20 cellular contexts compared by ENCODE assay signal in genomic region chr16:74271879-74272278, GRCh38.
"Had no signal": no experiment of that assay in that cellular context is flagged by ENCODE, and none has a peak within 500 bp of the region (broad histone marks: within the 10 kb centered on the region; RNA-seq: fewer than 3 reads in every experiment).

No MANE protein-coding gene starts in this region.

- ATAC-seq: activated CD4-positive, alpha-beta T cell treated with anti-CD3 and anti-CD28 coated beads for 36 hours; activated T-helper 17 cell treated with anti-CD3 and anti-CD28 coated beads, Interleukin-2, amount 50 U/mL, for 72 hours; body of pancreas; left colon; lower lobe of right lung; natural killer cell; pancreas; sciatic nerve; stimulated activated naive CD8-positive, alpha-beta T cell treated with anti-CD3 and anti-CD28 coated beads, Interleukin-15, amount 100 ng/mL, for 72 hours had no signal

- FAIRE-seq: pancreas had no signal

- H3K27me3 Mint-ChIP-seq: activated CD4-positive, alpha-beta T cell treated with anti-CD3 and anti-CD28 coated beads for 36 hours had no signal

- H3K4me1 Mint-ChIP-seq: activated CD4-positive, alpha-beta T cell treated with anti-CD3 and anti-CD28 coated beads for 36 hours; activated naive CD8-positive, alpha-beta T cell treated with anti-CD3 and anti-CD28 coated beads, Interleukin-2, amount 10 ng/mL, durations not matched to agents 7 days and 5 days; activated T-helper 17 cell treated with anti-CD3 and anti-CD28 coated beads, Interleukin-2, amount 50 U/mL, for 72 hours; central memory CD8-positive, alpha-beta T cell; natural killer cell; stimulated activated naive CD8-positive, alpha-beta T cell treated with anti-CD3 and anti-CD28 coated beads, Interleukin-15, amount 100 ng/mL, for 72 hours had no signal

- DNase-seq: activated CD4-positive, alpha-beta T cell treated with anti-CD3 and anti-CD28 coated beads for 36 hours; activated CD4-positive, alpha-beta T cell treated with anti-CD3 and anti-CD28 coated beads, Interleukin-2, amount 50 U/mL, for 48 hours; activated naive CD4-positive, alpha-beta T cell treated with Interleukin-2 at 50 U/mL for 16 hours; activated naive CD8-positive, alpha-beta T cell treated with anti-CD3 and anti-CD28 coated beads, Interleukin-2, amount 10 ng/mL, durations not matched to agents 7 days and 5 days; activated T-cell treated with anti-CD3 and anti-CD28 coated beads for 4 hours; body of pancreas; erythroblast; left colon; lower lobe of right lung; natural killer cell; pancreas; stimulated activated CD4-positive, alpha-beta T cell treated with anti-CD3 and anti-CD28 coated beads, Interleukin-4, amount 100 ng/mL, for 1 hour; stimulated activated naive CD8-positive, alpha-beta T cell treated with anti-CD3 and anti-CD28 coated beads, Interleukin-15, amount 100 ng/mL, for 72 hours had no signal

- H3K36me3 Mint-ChIP-seq: activated naive CD8-positive, alpha-beta T cell treated with anti-CD3 and anti-CD28 coated beads, Interleukin-2, amount 10 ng/mL, durations not matched to agents 7 days and 5 days; natural killer cell had no signal

- H3K4me3 ChIP-seq: body of pancreas, coronary artery, lower lobe of right lung, pancreas, smooth muscle cell, suprapubic skin, vagina had no signal

- H3K9me3 Mint-ChIP-seq: activated naive CD8-positive, alpha-beta T cell treated with anti-CD3 and anti-CD28 coated beads, Interleukin-2, amount 10 ng/mL, durations not matched to agents 7 days and 5 days; activated T-helper 17 cell treated with anti-CD3 and anti-CD28 coated beads, Interleukin-2, amount 50 U/mL, for 72 hours; central memory CD8-positive, alpha-beta T cell; natural killer cell; stimulated activated naive CD8-positive, alpha-beta T cell treated with anti-CD3 and anti-CD28 coated beads, Interleukin-15, amount 100 ng/mL, for 72 hours had no signal

- H3K27ac Mint-ChIP-seq: activated CD4-positive, alpha-beta T cell treated with anti-CD3 and anti-CD28 coated beads for 36 hours; activated naive CD8-positive, alpha-beta T cell treated with anti-CD3 and anti-CD28 coated beads, Interleukin-2, amount 10 ng/mL, durations not matched to agents 7 days and 5 days; activated T-helper 17 cell treated with anti-CD3 and anti-CD28 coated beads, Interleukin-2, amount 50 U/mL, for 72 hours; natural killer cell had no signal

- H3K4me3 Mint-ChIP-seq: activated CD4-positive, alpha-beta T cell treated with anti-CD3 and anti-CD28 coated beads for 36 hours; activated naive CD8-positive, alpha-beta T cell treated with anti-CD3 and anti-CD28 coated beads, Interleukin-2, amount 10 ng/mL, durations not matched to agents 7 days and 5 days; activated T-helper 17 cell treated with anti-CD3 and anti-CD28 coated beads, Interleukin-2, amount 50 U/mL, for 72 hours; central memory CD8-positive, alpha-beta T cell; natural killer cell; stimulated activated naive CD8-positive, alpha-beta T cell treated with anti-CD3 and anti-CD28 coated beads, Interleukin-15, amount 100 ng/mL, for 72 hours had no signal
